Comparison of ENCODE assay signal across 9 cellular contexts in the genomic region with DNA sequence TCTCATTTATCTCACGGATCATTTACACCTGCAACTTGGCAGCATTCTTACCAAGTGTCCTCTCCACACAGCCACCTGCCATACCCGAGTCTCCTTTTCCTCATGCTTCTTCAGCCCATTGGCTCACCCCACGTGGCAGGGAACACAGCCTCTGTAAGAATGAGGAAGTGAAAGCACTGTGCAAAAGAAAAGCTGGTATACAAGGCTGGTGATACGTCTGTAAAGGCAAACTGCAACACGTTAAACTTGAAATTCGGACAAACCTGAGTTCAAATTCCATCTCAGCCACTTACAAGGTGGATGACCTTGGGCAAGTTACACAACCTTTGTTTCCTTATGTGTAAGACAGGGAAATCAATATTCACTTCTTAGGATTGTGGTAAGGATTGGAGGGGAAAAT.
DNase-seq lines count a peak whose midpoint lies in the region; ATAC-seq and TF ChIP-seq lines count a peak whose summit lies in the region.
"Had no signal": no experiment of that assay in that cellular context is flagged by ENCODE, and none has a peak within 500 bp of the region (broad histone marks: within the 10 kb centered on the region; RNA-seq: fewer than 3 reads in every experiment).

No MANE protein-coding gene starts in this region.

- 59% methylated on average over 6 of the region's 6 CpGs for WGBS in suprapubic skin

- no peak for TF ChIP-seq POLR2A in suprapubic skin (IDR thresholded peaks at IDR 0.05)

- no peak for TF ChIP-seq CTCF in foreskin keratinocyte (conservative IDR thresholded peaks at IDR 0.05)
- TF ChIP-seq CTCF in suprapubic skin (IDR thresholded peaks at IDR 0.05) = no peak

- TF ChIP-seq EP300 in suprapubic skin (IDR thresholded peaks at IDR 0.05) = no peak

- peaks cover 25% of the 10 kb centered on the region for H3K4me1 ChIP-seq in foreskin keratinocyte
- H3K4me1 ChIP-seq in SJCRH30 = peaks cover 10% of the 10 kb centered on the region; the same call in 1 of the 2 replicates
- peaks cover 11% of the 10 kb centered on the region for H3K4me1 ChIP-seq in suprapubic skin

- H3K27ac ChIP-seq in foreskin keratinocyte (peak overlapping the region; percentile 20), SJCRH30 (no peak overlapping the region), suprapubic skin (no peak overlapping the region)
- H3K27ac ChIP-seq: cardiac muscle cell had no signal

- H3K4me3 ChIP-seq in SJCRH30 (no peak overlapping the region), suprapubic skin (no peak overlapping the region)
- H3K4me3 ChIP-seq: cardiac muscle cell had no signal

- H3K27me3 ChIP-seq in foreskin keratinocyte = no peaks in the 10 kb centered on the region
- no peaks in the 10 kb centered on the region for H3K27me3 ChIP-seq in SJCRH30
- H3K27me3 ChIP-seq in suprapubic skin = no peaks in the 10 kb centered on the region
- H3K27me3 ChIP-seq: cardiac muscle cell had no signal

- ATAC-seq in GM18511 (IDR thresholded peaks at IDR 0.05; ENCODE audit: unreplicated experiment) (peak; percentile 90), HG02623 (IDR thresholded peaks at IDR 0.05; ENCODE audit: unreplicated experiment) (peak; percentile 82), foreskin keratinocyte (no peak)

- peak; percentile 86 for DNase-seq in MV-4-11 (lab: John Stamatoyannopoulos, UW)
- DNase-seq in foreskin keratinocyte = peak; percentile 40 to 66
- no peak for DNase-seq in SJCRH30
- DNase-seq in suprapubic skin (ENCODE audit: low spot score in 2 of 2) = no peak
- DNase-seq in T-helper 2 cell = no peak
- no peak for DNase-seq in dermis blood vessel endothelial cell

- H3K36me3 ChIP-seq in SJCRH30 = no peaks in the 10 kb centered on the region
- H3K36me3 ChIP-seq in suprapubic skin = no peaks in the 10 kb centered on the region
- H3K36me3 ChIP-seq: cardiac muscle cell had no signal

- no peaks in the 10 kb centered on the region for H3K9me3 ChIP-seq in SJCRH30 (replicated peaks)
- no peaks in the 10 kb centered on the region for H3K9me3 ChIP-seq in suprapubic skin

Comparison
In these comparisons a context has a peak if more than half of its experiments do, and no peak if none do; other contexts are left out.
1. DNase-seq: peak in MV-4-11 (single experiment) and foreskin keratinocyte (2 of 2); none in SJCRH30 (0 of 2), suprapubic skin (0 of 2), T-helper 2 cell (0 of 5) and dermis blood vessel endothelial cell (single experiment).